Comparison of ENCODE assay signal across 27 cellular contexts in genomic region chr6:170449835-170450753, GRCh38.
DNase-seq lines count a peak whose midpoint lies in the region; ATAC-seq and TF ChIP-seq lines count a peak whose summit lies in the region.
"Had no signal": no experiment of that assay in that cellular context is flagged by ENCODE, and none has a peak within 500 bp of the region (broad histone marks: within the 10 kb centered on the region; RNA-seq: fewer than 3 reads in every experiment).

No MANE protein-coding gene starts in this region.

- H3K27ac Mint-ChIP-seq in central memory CD8-positive, alpha-beta T cell (ENCODE audit: low read depth) = no peak overlapping the region
- H3K27ac Mint-ChIP-seq: activated CD4-positive, alpha-beta T cell treated with anti-CD3 and anti-CD28 coated beads for 36 hours; activated naive CD4-positive, alpha-beta T cell treated with anti-CD3 and anti-CD28 coated beads for 36 hours; activated T-cell treated with anti-CD3 and anti-CD28 coated beads, Interleukin-2, amount 50 U/mL, for 72 hours; natural killer cell; stimulated activated naive B cell treated with anti-CD40 and anti-IgM and Interleukin-4, amounts not matched to agents 10 μg/mL and 1 μg/mL and 100 μg/mL, for 72 hours; T-helper 17 cell had no signal

- no peak overlapping the region for H3K4me3 Mint-ChIP-seq in central memory CD8-positive, alpha-beta T cell
- H3K4me3 Mint-ChIP-seq: activated CD4-positive, alpha-beta T cell treated with anti-CD3 and anti-CD28 coated beads for 36 hours; activated naive CD4-positive, alpha-beta T cell treated with anti-CD3 and anti-CD28 coated beads for 36 hours; activated T-cell treated with anti-CD3 and anti-CD28 coated beads, Interleukin-2, amount 50 U/mL, for 72 hours; H9; natural killer cell; stimulated activated naive B cell treated with anti-CD40 and anti-IgM and Interleukin-4, amounts not matched to agents 10 μg/mL and 1 μg/mL and 100 μg/mL, for 72 hours; T-helper 17 cell had no signal

- H3K27me3 Mint-ChIP-seq in central memory CD8-positive, alpha-beta T cell = peaks cover 9% of the 10 kb centered on the region
- H3K27me3 Mint-ChIP-seq: activated CD4-positive, alpha-beta T cell treated with anti-CD3 and anti-CD28 coated beads for 36 hours had no signal

- H3K9me3 Mint-ChIP-seq in central memory CD8-positive, alpha-beta T cell = peaks cover 6% of the 10 kb centered on the region
- H3K9me3 Mint-ChIP-seq: activated naive CD4-positive, alpha-beta T cell treated with anti-CD3 and anti-CD28 coated beads for 36 hours had no signal

- no peaks in the 10 kb centered on the region for H3K36me3 Mint-ChIP-seq in central memory CD8-positive, alpha-beta T cell (ENCODE audit: insufficient read depth)
- H3K36me3 Mint-ChIP-seq: natural killer cell; stimulated activated naive B cell treated with anti-CD40 and anti-IgM and Interleukin-4, amounts not matched to agents 10 μg/mL and 1 μg/mL and 100 μg/mL, for 72 hours had no signal

- H3K9me3 ChIP-seq in left ventricle myocardium inferior (replicated peaks) = no peaks in the 10 kb centered on the region
- no peaks in the 10 kb centered on the region for H3K9me3 ChIP-seq in upper lobe of right lung
- H3K9me3 ChIP-seq: pancreas, right atrium auricular region, thoracic aorta had no signal

- no peak for TF ChIP-seq CTCF in left ventricle myocardium inferior (IDR thresholded peaks at IDR 0.05; ENCODE audit: borderline replicate concordance)
- no peak for TF ChIP-seq CTCF in upper lobe of right lung (IDR thresholded peaks at IDR 0.05)

- ATAC-seq in Right ventricle myocardium inferior (peak; percentile 45), left lobe of liver (peak; percentile 37), upper lobe of right lung (peak; percentile 53), GM21529 (IDR thresholded peaks at IDR 0.05; ENCODE audit: unreplicated experiment) (no peak)
- ATAC-seq in central memory CD8-positive, alpha-beta T cell (replicated peaks; ENCODE audit: extremely low read depth, poor library complexity, severe bottlenecking) = peak; percentile 49
- ATAC-seq: activated CD4-positive, alpha-beta T cell treated with anti-CD3 and anti-CD28 coated beads for 36 hours; activated T-cell treated with anti-CD3 and anti-CD28 coated beads, Interleukin-2, amount 50 U/mL, for 72 hours; natural killer cell; pancreas; stimulated activated naive B cell treated with anti-CD40 and anti-IgM and Interleukin-4, amounts not matched to agents 10 μg/mL and 1 μg/mL and 100 μg/mL, for 72 hours; T-helper 17 cell had no signal

- H3K4me1 Mint-ChIP-seq in central memory CD8-positive, alpha-beta T cell = peaks cover 13% of the 10 kb centered on the region
- H3K4me1 Mint-ChIP-seq: activated CD4-positive, alpha-beta T cell treated with anti-CD3 and anti-CD28 coated beads for 36 hours; stimulated activated naive B cell treated with anti-CD40 and anti-IgM and Interleukin-4, amounts not matched to agents 10 μg/mL and 1 μg/mL and 100 μg/mL, for 72 hours had no signal

- H3K27ac ChIP-seq in left ventricle myocardium inferior (replicated peaks) = no peak overlapping the region
- H3K27ac ChIP-seq in upper lobe of right lung = no peak overlapping the region
- H3K27ac ChIP-seq: epithelial cell of prostate, pancreas, right atrium auricular region, SK-N-MC, thoracic aorta had no signal

- H3K4me1 ChIP-seq in left ventricle myocardium inferior = peaks cover 4% of the 10 kb centered on the region
- no peaks in the 10 kb centered on the region for H3K4me1 ChIP-seq in upper lobe of right lung
- H3K4me1 ChIP-seq: pancreas, right atrium auricular region had no signal

- H3K4me3 ChIP-seq in left ventricle myocardium inferior = no peak overlapping the region
- no peak overlapping the region for H3K4me3 ChIP-seq in upper lobe of right lung
- H3K4me3 ChIP-seq: pancreas, right atrium auricular region, SK-N-MC, thoracic aorta had no signal

- DNase-seq in Right ventricle myocardium inferior (ENCODE audit: missing footprints) (no peak), left ventricle myocardium inferior (no peak), left lobe of liver (ENCODE audit: low spot score) (no peak), upper lobe of right lung (peak; percentile 66), NCI-H1092 (lab: John Stamatoyannopoulos, UW) (no peak), NCI-H2029 (lab: John Stamatoyannopoulos, UW) (no peak)
- no peak for DNase-seq in central memory CD8-positive, alpha-beta T cell (ENCODE audit: low spot score in 2 of 2)
- DNase-seq: activated CD4-positive, alpha-beta T cell treated with anti-CD3 and anti-CD28 coated beads for 36 hours; activated naive CD4-positive, alpha-beta T cell treated with anti-CD3 and anti-CD28 coated beads for 36 hours; activated T-cell treated with anti-CD3 and anti-CD28 coated beads, Interleukin-2, amount 50 U/mL, for 72 hours; central memory CD4-positive, alpha-beta T cell; GDM1; H9; left ventricle myocardium superior; natural killer cell; NCI-H2107; NCI-H748 treated with DMSO at 0.1 percent for 48 hours; RPMI8226; stimulated activated CD4-positive, alpha-beta T cell treated with anti-CD3 and anti-CD28 coated beads, Interleukin-4, amount 100 ng/mL, for 24 hours; stimulated activated naive B cell treated with anti-CD40 and anti-IgM and Interleukin-4, amounts not matched to agents 10 μg/mL and 1 μg/mL and 100 μg/mL, for 72 hours; T-helper 17 cell had no signal

- H3K27me3 ChIP-seq in left ventricle myocardium inferior (ENCODE audit: low read depth) (peaks cover under 1% of the 10 kb centered on the region), upper lobe of right lung (no peaks in the 10 kb centered on the region)
- H3K27me3 ChIP-seq: pancreas, right atrium auricular region had no signal

- intact Hi-C loops in Right ventricle myocardium inferior (cut with DNase I) (no loop called here), left ventricle myocardium inferior (cut with micrococcal nuclease) (no loop called here), upper lobe of right lung (cut with DNase I) (no loop called here)

- no peaks in the 10 kb centered on the region for H3K36me3 ChIP-seq in left ventricle myocardium inferior
- no peaks in the 10 kb centered on the region for H3K36me3 ChIP-seq in upper lobe of right lung
- H3K36me3 ChIP-seq: pancreas, right atrium auricular region, thoracic aorta had no signal
